ENCODE assay signal across 2 cellular contexts in genomic region chr1:222068937-222069336, GRCh38.
TF ChIP-seq lines count a peak whose summit lies in the region.

No MANE protein-coding gene starts in this region.

TF ChIP-seq in liver, 16 proteins besides CTCF, POLR2A, EP300 and RAD21 (continued from another document):
- no peak for TF ChIP-seq ZBTB33 (IDR thresholded peaks at IDR 0.05)

TF ChIP-seq in WTC11, 78 proteins besides CTCF, POLR2A, EP300 and RAD21 (continued from another document):
- TF ChIP-seq ZNF281 (CRISPR knock-in tag; IDR thresholded peaks at IDR 0.05) = no peak
- TF ChIP-seq ZBTB21 (CRISPR knock-in tag; IDR thresholded peaks at IDR 0.05; ENCODE audit: borderline replicate concordance) = no peak
- no peak for TF ChIP-seq GTF2I (CRISPR knock-in tag; conservative IDR thresholded peaks at IDR 0.05)
- no peak for TF ChIP-seq ZNF416 (CRISPR knock-in tag; IDR thresholded peaks at IDR 0.05)
- no peak for TF ChIP-seq ZNF232 (CRISPR knock-in tag; IDR thresholded peaks at IDR 0.05)
